Comparison of ENCODE assay signal across 8 cellular contexts in genomic region chr6:83592770-83593394, GRCh38.
DNase-seq lines count a peak whose midpoint lies in the region; ATAC-seq lines count a peak whose summit lies in the region.

No MANE protein-coding gene starts in this region.

- DNase-seq in AML-193 (lab: John Stamatoyannopoulos, UW): peak; percentile 62 to 73
- peak; percentile 17 for DNase-seq in NCI-H748 treated with DMSO at 0.1 percent for 48 hours (lab: John Stamatoyannopoulos, UW)
- DNase-seq in fibroblast of peridontal ligament (ENCODE audit: extremely low read depth): peak; percentile 20
- no peak for DNase-seq in ecto neural progenitor cell (ENCODE audit: low spot score)
- DNase-seq in activated naive CD8-positive, alpha-beta T cell treated with anti-CD3 and anti-CD28 coated beads, Interleukin-2, amount 50 U/mL, for 24 hours: no peak
- no peak for DNase-seq in stimulated activated CD4-positive, alpha-beta T cell treated with anti-CD3 and anti-CD28 coated beads, Interleukin-1b, Interleukin-23, amount 100 ng/mL, for 48 hours

- H3K27me3 Mint-ChIP-seq in activated naive CD8-positive, alpha-beta T cell treated with anti-CD3 and anti-CD28 coated beads, Interleukin-2, amount 50 U/mL, for 24 hours: no peaks in the 10 kb centered on the region

- peak; percentile 91 for ATAC-seq in GM18873 (IDR thresholded peaks at IDR 0.05; ENCODE audit: low FRiP score, unreplicated experiment)
- ATAC-seq in HG02973 (IDR thresholded peaks at IDR 0.05; ENCODE audit: unreplicated experiment): peak; percentile 90
- ATAC-seq in activated naive CD8-positive, alpha-beta T cell treated with anti-CD3 and anti-CD28 coated beads, Interleukin-2, amount 50 U/mL, for 24 hours: no peak

- H3K36me3 Mint-ChIP-seq in activated naive CD8-positive, alpha-beta T cell treated with anti-CD3 and anti-CD28 coated beads, Interleukin-2, amount 50 U/mL, for 24 hours (ENCODE audit: low read depth): no peaks in the 10 kb centered on the region

- no peak overlapping the region for H3K4me3 Mint-ChIP-seq in activated naive CD8-positive, alpha-beta T cell treated with anti-CD3 and anti-CD28 coated beads, Interleukin-2, amount 50 U/mL, for 24 hours

- no peak overlapping the region for H3K27ac Mint-ChIP-seq in activated naive CD8-positive, alpha-beta T cell treated with anti-CD3 and anti-CD28 coated beads, Interleukin-2, amount 50 U/mL, for 24 hours

- no peaks in the 10 kb centered on the region for H3K4me1 Mint-ChIP-seq in activated naive CD8-positive, alpha-beta T cell treated with anti-CD3 and anti-CD28 coated beads, Interleukin-2, amount 50 U/mL, for 24 hours

- no peaks in the 10 kb centered on the region for H3K9me3 Mint-ChIP-seq in activated naive CD8-positive, alpha-beta T cell treated with anti-CD3 and anti-CD28 coated beads, Interleukin-2, amount 50 U/mL, for 24 hours

Comparison
In these comparisons a context has a peak if more than half of its experiments do, and no peak if none do; other contexts are left out.
1. DNase-seq: peak in AML-193 (2 of 2), NCI-H748 treated with DMSO at 0.1 percent for 48 hours (single experiment) and fibroblast of peridontal ligament (single experiment); none in ecto neural progenitor cell (single experiment), activated naive CD8-positive, alpha-beta T cell treated with anti-CD3 and anti-CD28 coated beads, Interleukin-2, amount 50 U/mL, for 24 hours (single experiment) and stimulated activated CD4-positive, alpha-beta T cell treated with anti-CD3 and anti-CD28 coated beads, Interleukin-1b, Interleukin-23, amount 100 ng/mL, for 48 hours (single experiment).